ENCODE assay signal across 22 cellular contexts in genomic region chr16:51641191-51641765, GRCh38.
"Had no signal": no experiment of that assay in that cellular context is flagged by ENCODE, and none has a peak within 500 bp of the region (broad histone marks: within the 10 kb centered on the region; RNA-seq: fewer than 3 reads in every experiment).

No MANE protein-coding gene starts in this region.

- H3K27ac ChIP-seq: colonic mucosa, dorsolateral prefrontal cortex, esophagus muscularis mucosa, heart left ventricle, sigmoid colon, upper lobe of left lung, VCaP had no signal

- H3K9me3 ChIP-seq: colonic mucosa, esophagus muscularis mucosa, heart left ventricle, mucosa of descending colon, sigmoid colon, upper lobe of left lung had no signal

- H3K36me3 ChIP-seq: colonic mucosa, esophagus muscularis mucosa, heart left ventricle, sigmoid colon, upper lobe of left lung had no signal

- H3K4me1 ChIP-seq: colonic mucosa, esophagus muscularis mucosa, heart left ventricle, sigmoid colon, upper lobe of left lung had no signal

- H3K27me3 ChIP-seq: colonic mucosa, upper lobe of left lung had no signal

- ATAC-seq: activated CD4-positive, CD25-positive, alpha-beta regulatory T cell treated with anti-CD3 and anti-CD28 coated beads, Interleukin-2, amount 50 U/mL, for 24 hours; activated CD8-positive, alpha-beta memory T cell treated with anti-CD3 and anti-CD28 coated beads, Interleukin-2, amount 10 ng/mL, durations not matched to agents 7 days and 5 days; heart left ventricle; left colon; mucosa of descending colon had no signal

- DNase-seq: activated CD4-positive, alpha-beta memory T cell treated with anti-CD3 and anti-CD28 coated beads, Interleukin-2, amount 10 ng/mL, durations not matched to agents 7 days and 5 days; activated CD4-positive, alpha-beta T cell treated with anti-CD3 and anti-CD28 coated beads, Interleukin-2, amount 10 ng/mL, durations not matched to agents 24 days and 14 days; activated CD8-positive, alpha-beta memory T cell treated with anti-CD3 and anti-CD28 coated beads, Interleukin-2, amount 10 ng/mL, durations not matched to agents 7 days and 5 days; activated effector memory CD4-positive, alpha-beta T cell treated with anti-CD3 and anti-CD28 coated beads, Interleukin-2, amount 50 U/mL, for 16 hours; activated naive CD4-positive, alpha-beta T cell treated with anti-CD3 and anti-CD28 coated beads, Interleukin-2, amount 50 U/mL, for 16 hours; activated T-cell treated with anti-CD3 and anti-CD28 coated beads for 4 hours; aorta; colonic mucosa; dorsolateral prefrontal cortex; heart left ventricle; left colon; mucosa of descending colon; posterior cingulate gyrus; sigmoid colon; stimulated activated CD4-positive, alpha-beta T cell treated with anti-CD3 and anti-CD28 coated beads, Interleukin-2, amount 100 ng/mL, for 48 hours; stimulated activated naive CD4-positive, alpha-beta T cell; T1000; upper lobe of left lung had no signal

- H3K4me3 ChIP-seq: colonic mucosa, dorsolateral prefrontal cortex, esophagus muscularis mucosa, heart left ventricle, mucosa of descending colon, sigmoid colon, smooth muscle cell, upper lobe of left lung had no signal
